In the genomic region with DNA sequence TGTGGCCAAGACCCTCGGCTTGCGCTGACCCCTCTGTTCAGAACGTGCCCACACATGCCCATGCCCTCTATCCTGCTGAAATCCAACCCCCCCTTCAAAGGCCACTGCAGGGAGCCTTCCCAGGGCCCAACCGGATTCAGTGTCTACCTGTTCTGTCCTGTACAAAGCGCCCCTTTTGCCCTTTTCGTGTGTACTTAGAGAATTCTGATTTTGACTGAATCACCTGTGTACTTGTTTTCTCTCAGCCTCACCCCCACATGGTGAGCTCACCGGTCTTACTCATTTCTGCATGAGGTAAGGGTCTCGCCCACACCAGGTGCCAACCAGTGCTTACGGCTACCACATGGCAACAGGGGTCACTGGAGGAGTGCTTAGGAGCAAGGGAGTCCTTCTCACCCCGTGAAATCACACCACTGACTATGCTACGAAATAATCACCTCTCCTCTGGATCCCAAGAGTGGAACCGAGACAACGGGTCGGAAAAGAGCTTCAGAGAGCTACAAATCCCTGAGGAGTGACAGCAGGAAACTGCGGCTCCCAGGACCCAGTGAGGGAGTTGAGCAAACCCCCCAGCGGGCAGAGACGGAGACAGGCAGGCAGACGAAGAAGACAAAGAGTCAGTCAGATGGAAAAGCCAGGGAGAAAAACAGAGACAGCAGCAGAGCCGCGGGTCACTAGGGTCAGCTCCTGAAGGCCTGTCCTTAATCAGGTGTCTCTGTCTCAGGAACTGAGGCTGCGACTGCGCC, we compare ENCODE assay signal across 1 cellular context.
TF ChIP-seq lines count a peak whose summit lies in the region.

No MANE protein-coding gene starts in this region.

TF ChIP-seq in HEK293, 187 proteins besides CTCF, POLR2A, EP300 and RAD21 (continued from another document and continues in another):
- TF ChIP-seq, protein P1, sequence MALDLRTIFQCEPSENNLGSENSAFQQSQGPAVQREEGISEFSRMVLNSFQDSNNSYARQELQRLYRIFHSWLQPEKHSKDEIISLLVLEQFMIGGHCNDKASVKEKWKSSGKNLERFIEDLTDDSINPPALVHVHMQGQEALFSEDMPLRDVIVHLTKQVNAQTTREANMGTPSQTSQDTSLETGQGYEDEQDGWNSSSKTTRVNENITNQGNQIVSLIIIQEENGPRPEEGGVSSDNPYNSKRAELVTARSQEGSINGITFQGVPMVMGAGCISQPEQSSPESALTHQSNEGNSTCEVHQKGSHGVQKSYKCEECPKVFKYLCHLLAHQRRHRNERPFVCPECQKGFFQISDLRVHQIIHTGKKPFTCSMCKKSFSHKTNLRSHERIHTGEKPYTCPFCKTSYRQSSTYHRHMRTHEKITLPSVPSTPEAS (tag by site-specific recombination; IDR thresholded peaks at IDR 0.05) = no peak
- TF ChIP-seq, protein P2, sequence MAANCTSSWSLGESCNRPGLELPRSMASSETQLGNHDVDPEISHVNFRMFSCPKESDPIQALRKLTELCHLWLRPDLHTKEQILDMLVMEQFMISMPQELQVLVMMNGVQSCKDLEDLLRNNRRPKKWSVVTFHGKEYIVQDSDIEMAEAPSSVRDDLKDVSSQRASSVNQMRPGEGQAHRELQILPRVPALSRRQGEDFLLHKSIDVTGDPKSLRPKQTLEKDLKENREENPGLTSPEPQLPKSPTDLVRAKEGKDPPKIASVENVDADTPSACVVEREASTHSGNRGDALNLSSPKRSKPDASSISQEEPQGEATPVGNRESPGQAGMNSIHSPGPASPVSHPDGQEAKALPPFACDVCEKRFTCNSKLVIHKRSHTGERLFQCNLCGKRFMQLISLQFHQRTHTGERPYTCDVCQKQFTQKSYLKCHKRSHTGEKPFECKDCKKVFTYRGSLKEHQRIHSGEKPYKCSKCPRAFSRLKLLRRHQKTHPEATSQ (tag by site-specific recombination; IDR thresholded peaks at IDR 0.05) = no peak
- TF ChIP-seq ZNF624 (tag by site-specific recombination; IDR thresholded peaks at IDR 0.05) (no peak), ZNF610 (tag by site-specific recombination; IDR thresholded peaks at IDR 0.05; ENCODE audit: borderline replicate concordance) (no peak), BCL11B (tag by site-specific recombination; IDR thresholded peaks at IDR 0.05; ENCODE audit: low read depth) (no peak), IKZF3 (tag by site-specific recombination; IDR thresholded peaks at IDR 0.05) (no peak), ZBTB17 (tag by site-specific recombination; IDR thresholded peaks at IDR 0.05) (no peak), GLIS2 (tag by site-specific recombination; IDR thresholded peaks at IDR 0.05) (no peak; the same call in 1 of the 2 replicates), ZSCAN23 (tag by site-specific recombination; IDR thresholded peaks at IDR 0.05) (no peak), ZFP3 (tag by site-specific recombination; IDR thresholded peaks at IDR 0.05; ENCODE audit: low read depth) (no peak), ZNF266 (tag by site-specific recombination; IDR thresholded peaks at IDR 0.05; ENCODE audit: low read depth) (no peak), KLF8 (tag by site-specific recombination; IDR thresholded peaks at IDR 0.05) (0 out of 2 replicates have a peak, but pooled peaks have one; percentile 55), ZNF394 (tag by site-specific recombination; IDR thresholded peaks at IDR 0.05; ENCODE audit: borderline replicate concordance) (no peak), ZNF121 (tag by site-specific recombination; IDR thresholded peaks at IDR 0.05) (no peak), ZNF830 (tag by site-specific recombination; IDR thresholded peaks at IDR 0.05; ENCODE audit: low read depth) (no peak), HOXD13 (CRISPR knock-in tag; IDR thresholded peaks at IDR 0.05; ENCODE audit: borderline replicate concordance) (no peak), ZNF777 (tag by site-specific recombination; IDR thresholded peaks at IDR 0.05; ENCODE audit: borderline replicate concordance) (no peak), GLI2 (tag by site-specific recombination; IDR thresholded peaks at IDR 0.05; ENCODE audit: borderline replicate concordance, low read depth) (no peak), ZNF776 (tag by site-specific recombination; IDR thresholded peaks at IDR 0.05; ENCODE audit: borderline replicate concordance) (no peak), ZNF302 (tag by site-specific recombination; IDR thresholded peaks at IDR 0.05; ENCODE audit: low read depth) (no peak), ZNF629 (tag by site-specific recombination; IDR thresholded peaks at IDR 0.05) (peak; percentile 67), ZBTB48 (tag by site-specific recombination; IDR thresholded peaks at IDR 0.05) (no peak), ZNF544 (tag by site-specific recombination; IDR thresholded peaks at IDR 0.05) (no peak), ZNF184 (tag by site-specific recombination; IDR thresholded peaks at IDR 0.05) (peak; percentile 43; the same call in 1 of the 2 replicates), ZNF114 (tag by site-specific recombination; IDR thresholded peaks at IDR 0.05) (no peak), SCRT2 (tag by site-specific recombination; IDR thresholded peaks at IDR 0.05) (peak; percentile 75; the same call in 1 of the 2 replicates), ZBTB20 (tag by site-specific recombination; IDR thresholded peaks at IDR 0.05) (peak; percentile 12; the same call in 1 of the 2 replicates), ZNF561 (tag by site-specific recombination; IDR thresholded peaks at IDR 0.05; ENCODE audit: borderline replicate concordance) (no peak), ZNF521 (tag by site-specific recombination; IDR thresholded peaks at IDR 0.05) (no peak), ZNF558 (tag by site-specific recombination; IDR thresholded peaks at IDR 0.05) (no peak), ZBTB7A (tag by site-specific recombination; IDR thresholded peaks at IDR 0.05; ENCODE audit: low read depth) (no peak), ZNF202 (tag by site-specific recombination; IDR thresholded peaks at IDR 0.05; ENCODE audit: borderline replicate concordance) (no peak), ZFHX2 (tag by site-specific recombination; conservative IDR thresholded peaks at IDR 0.05) (peak; percentile 75), ZNF654 (tag by site-specific recombination; IDR thresholded peaks at IDR 0.05; ENCODE audit: low read depth) (no peak), ZNF140 (tag by site-specific recombination; IDR thresholded peaks at IDR 0.05) (no peak), ZNF146 (tag by site-specific recombination; IDR thresholded peaks at IDR 0.05) (no peak), ZNF596 (tag by site-specific recombination; IDR thresholded peaks at IDR 0.05) (no peak), KLF10 (tag by site-specific recombination; IDR thresholded peaks at IDR 0.05) (peak; percentile 38; the same call in 1 of the 2 replicates), ZNF239 (tag by site-specific recombination; IDR thresholded peaks at IDR 0.05) (no peak), MEIS1 (CRISPR knock-in tag; IDR thresholded peaks at IDR 0.05; ENCODE audit: borderline replicate concordance) (no peak), ZNF16 (tag by site-specific recombination; IDR thresholded peaks at IDR 0.05; ENCODE audit: low read depth) (no peak), ZXDB (tag by site-specific recombination; IDR thresholded peaks at IDR 0.05) (no peak), EGR2 (tag by site-specific recombination; IDR thresholded peaks at IDR 0.05; ENCODE audit: low read depth) (peak; percentile 62)
- TF ChIP-seq, protein P3, sequence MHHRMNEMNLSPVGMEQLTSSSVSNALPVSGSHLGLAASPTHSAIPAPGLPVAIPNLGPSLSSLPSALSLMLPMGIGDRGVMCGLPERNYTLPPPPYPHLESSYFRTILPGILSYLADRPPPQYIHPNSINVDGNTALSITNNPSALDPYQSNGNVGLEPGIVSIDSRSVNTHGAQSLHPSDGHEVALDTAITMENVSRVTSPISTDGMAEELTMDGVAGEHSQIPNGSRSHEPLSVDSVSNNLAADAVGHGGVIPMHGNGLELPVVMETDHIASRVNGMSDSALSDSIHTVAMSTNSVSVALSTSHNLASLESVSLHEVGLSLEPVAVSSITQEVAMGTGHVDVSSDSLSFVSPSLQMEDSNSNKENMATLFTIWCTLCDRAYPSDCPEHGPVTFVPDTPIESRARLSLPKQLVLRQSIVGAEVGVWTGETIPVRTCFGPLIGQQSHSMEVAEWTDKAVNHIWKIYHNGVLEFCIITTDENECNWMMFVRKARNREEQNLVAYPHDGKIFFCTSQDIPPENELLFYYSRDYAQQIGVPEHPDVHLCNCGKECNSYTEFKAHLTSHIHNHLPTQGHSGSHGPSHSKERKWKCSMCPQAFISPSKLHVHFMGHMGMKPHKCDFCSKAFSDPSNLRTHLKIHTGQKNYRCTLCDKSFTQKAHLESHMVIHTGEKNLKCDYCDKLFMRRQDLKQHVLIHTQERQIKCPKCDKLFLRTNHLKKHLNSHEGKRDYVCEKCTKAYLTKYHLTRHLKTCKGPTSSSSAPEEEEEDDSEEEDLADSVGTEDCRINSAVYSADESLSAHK (tag by site-specific recombination; IDR thresholded peaks at IDR 0.05) = no peak
- TF ChIP-seq, protein P4, sequence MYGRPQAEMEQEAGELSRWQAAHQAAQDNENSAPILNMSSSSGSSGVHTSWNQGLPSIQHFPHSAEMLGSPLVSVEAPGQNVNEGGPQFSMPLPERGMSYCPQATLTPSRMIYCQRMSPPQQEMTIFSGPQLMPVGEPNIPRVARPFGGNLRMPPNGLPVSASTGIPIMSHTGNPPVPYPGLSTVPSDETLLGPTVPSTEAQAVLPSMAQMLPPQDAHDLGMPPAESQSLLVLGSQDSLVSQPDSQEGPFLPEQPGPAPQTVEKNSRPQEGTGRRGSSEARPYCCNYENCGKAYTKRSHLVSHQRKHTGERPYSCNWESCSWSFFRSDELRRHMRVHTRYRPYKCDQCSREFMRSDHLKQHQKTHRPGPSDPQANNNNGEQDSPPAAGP (tag by site-specific recombination; IDR thresholded peaks at IDR 0.05) = peak; percentile 69
- TF ChIP-seq, protein P5, sequence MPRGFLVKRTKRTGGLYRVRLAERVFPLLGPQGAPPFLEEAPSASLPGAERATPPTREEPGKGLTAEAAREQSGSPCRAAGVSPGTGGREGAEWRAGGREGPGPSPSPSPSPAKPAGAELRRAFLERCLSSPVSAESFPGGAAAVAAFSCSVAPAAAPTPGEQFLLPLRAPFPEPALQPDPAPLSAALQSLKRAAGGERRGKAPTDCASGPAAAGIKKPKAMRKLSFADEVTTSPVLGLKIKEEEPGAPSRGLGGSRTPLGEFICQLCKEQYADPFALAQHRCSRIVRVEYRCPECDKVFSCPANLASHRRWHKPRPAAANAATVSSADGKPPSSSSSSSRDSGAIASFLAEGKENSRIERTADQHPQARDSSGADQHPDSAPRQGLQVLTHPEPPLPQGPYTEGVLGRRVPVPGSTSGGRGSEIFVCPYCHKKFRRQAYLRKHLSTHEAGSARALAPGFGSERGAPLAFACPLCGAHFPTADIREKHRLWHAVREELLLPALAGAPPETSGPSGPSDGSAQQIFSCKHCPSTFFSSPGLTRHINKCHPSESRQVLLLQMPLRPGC (tag by site-specific recombination; IDR thresholded peaks at IDR 0.05) = no peak
- TF ChIP-seq, protein P6, sequence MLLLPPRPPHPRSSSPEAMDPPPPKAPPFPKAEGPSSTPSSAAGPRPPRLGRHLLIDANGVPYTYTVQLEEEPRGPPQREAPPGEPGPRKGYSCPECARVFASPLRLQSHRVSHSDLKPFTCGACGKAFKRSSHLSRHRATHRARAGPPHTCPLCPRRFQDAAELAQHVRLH (tag by site-specific recombination; IDR thresholded peaks at IDR 0.05) = no peak
- TF ChIP-seq, protein P7, sequence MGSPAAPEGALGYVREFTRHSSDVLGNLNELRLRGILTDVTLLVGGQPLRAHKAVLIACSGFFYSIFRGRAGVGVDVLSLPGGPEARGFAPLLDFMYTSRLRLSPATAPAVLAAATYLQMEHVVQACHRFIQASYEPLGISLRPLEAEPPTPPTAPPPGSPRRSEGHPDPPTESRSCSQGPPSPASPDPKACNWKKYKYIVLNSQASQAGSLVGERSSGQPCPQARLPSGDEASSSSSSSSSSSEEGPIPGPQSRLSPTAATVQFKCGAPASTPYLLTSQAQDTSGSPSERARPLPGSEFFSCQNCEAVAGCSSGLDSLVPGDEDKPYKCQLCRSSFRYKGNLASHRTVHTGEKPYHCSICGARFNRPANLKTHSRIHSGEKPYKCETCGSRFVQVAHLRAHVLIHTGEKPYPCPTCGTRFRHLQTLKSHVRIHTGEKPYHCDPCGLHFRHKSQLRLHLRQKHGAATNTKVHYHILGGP (tag by site-specific recombination; IDR thresholded peaks at IDR 0.05) = no peak
- TF ChIP-seq, protein P8, sequence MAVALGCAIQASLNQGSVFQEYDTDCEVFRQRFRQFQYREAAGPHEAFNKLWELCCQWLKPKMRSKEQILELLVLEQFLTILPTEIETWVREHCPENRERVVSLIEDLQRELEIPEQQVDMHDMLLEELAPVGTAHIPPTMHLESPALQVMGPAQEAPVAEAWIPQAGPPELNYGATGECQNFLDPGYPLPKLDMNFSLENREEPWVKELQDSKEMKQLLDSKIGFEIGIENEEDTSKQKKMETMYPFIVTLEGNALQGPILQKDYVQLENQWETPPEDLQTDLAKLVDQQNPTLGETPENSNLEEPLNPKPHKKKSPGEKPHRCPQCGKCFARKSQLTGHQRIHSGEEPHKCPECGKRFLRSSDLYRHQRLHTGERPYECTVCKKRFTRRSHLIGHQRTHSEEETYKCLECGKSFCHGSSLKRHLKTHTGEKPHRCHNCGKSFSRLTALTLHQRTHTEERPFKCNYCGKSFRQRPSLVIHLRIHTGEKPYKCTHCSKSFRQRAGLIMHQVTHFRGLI (tag by site-specific recombination; IDR thresholded peaks at IDR 0.05) = no peak
- TF ChIP-seq, protein P9, sequence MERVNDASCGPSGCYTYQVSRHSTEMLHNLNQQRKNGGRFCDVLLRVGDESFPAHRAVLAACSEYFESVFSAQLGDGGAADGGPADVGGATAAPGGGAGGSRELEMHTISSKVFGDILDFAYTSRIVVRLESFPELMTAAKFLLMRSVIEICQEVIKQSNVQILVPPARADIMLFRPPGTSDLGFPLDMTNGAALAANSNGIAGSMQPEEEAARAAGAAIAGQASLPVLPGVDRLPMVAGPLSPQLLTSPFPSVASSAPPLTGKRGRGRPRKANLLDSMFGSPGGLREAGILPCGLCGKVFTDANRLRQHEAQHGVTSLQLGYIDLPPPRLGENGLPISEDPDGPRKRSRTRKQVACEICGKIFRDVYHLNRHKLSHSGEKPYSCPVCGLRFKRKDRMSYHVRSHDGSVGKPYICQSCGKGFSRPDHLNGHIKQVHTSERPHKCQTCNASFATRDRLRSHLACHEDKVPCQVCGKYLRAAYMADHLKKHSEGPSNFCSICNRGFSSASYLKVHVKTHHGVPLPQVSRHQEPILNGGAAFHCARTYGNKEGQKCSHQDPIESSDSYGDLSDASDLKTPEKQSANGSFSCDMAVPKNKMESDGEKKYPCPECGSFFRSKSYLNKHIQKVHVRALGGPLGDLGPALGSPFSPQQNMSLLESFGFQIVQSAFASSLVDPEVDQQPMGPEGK (tag by site-specific recombination; IDR thresholded peaks at IDR 0.05) = peak; percentile 13; the same call in 1 of the 2 replicates
